ENCODE assay signal across 8 cellular contexts in genomic region chr14:20989787-20990600, GRCh38. TPM values are rescaled to one million over a fixed set of nuclear protein-coding genes. Genes with fewer than 3 reads are reported as not detected.
A peak's percentile ranks its signal among the peaks of the same experiment; 100 is the strongest.
DNase-seq lines count a peak whose midpoint lies in the region; ATAC-seq, FAIRE-seq and TF ChIP-seq lines count a peak whose summit lies in the region.

Gene METTL17 (plus strand): TSS chr14:20989980. CDS start chr14:20990003, 23 bp downstream.

- peaks cover 25% of the 10 kb centered on the region for H3K79me2 ChIP-seq in keratinocyte (ENCODE audit: control insufficient read depth, insufficient read depth, low read length)

- H3K4me3 ChIP-seq in keratinocyte (ENCODE audit: control insufficient read depth in 2 of 3, extremely low read depth in 1 of 3, insufficient read depth in 2 of 3, low read depth in 1 of 3, low read length in 3 of 3): peak within 1 kb of the TSS; percentile 86 to 90 (median 89)

- H3K27ac ChIP-seq in keratinocyte (ENCODE audit: control insufficient read depth, insufficient read depth, low read length): peak within 1 kb of the TSS; percentile 83

- H3K27me3 ChIP-seq in keratinocyte (ENCODE audit: control insufficient read depth, extremely low read depth, insufficient read depth, low read length): no peaks in the 10 kb centered on the region

- DNase-seq in AML-193 (lab: John Stamatoyannopoulos, UW): peak; percentile 95 to 96
- DNase-seq in NCI-H446 (lab: John Stamatoyannopoulos, UW): peak; percentile 81 to 97
- DNase-seq in activated CD4-positive, CD25-positive, alpha-beta regulatory T cell treated with anti-CD3 and anti-CD28 coated beads, Interleukin-2, amount 50 U/mL, for 72 hours: peak; percentile 83
- peak; percentile 27 to 72 for DNase-seq in cerebellar nuclear complex (lab: John Stamatoyannopoulos, UW)
- no peak for DNase-seq in keratinocyte (ENCODE audit: low read depth, low spot score)
- DNase-seq in stimulated activated CD4-positive, alpha-beta T cell treated with anti-CD3 and anti-CD28 coated beads, Interleukin-15, amount 100 ng/mL, for 1 hour (ENCODE audit: low read depth in 1 of 2, low spot score in 1 of 2): peak; percentile 60 to 70

- peaks cover 10 to 17% of the 10 kb centered on the region in 2 experiments for H3K36me3 ChIP-seq in keratinocyte (ENCODE audit: control insufficient read depth in 2 of 2, extremely low read depth in 1 of 2, insufficient read depth in 2 of 2, low read length in 2 of 2)

- H3K9me1 ChIP-seq in keratinocyte (ENCODE audit: control insufficient read depth, extremely low read depth, insufficient read depth, low read length): no peaks in the 10 kb centered on the region

- no peaks in the 10 kb centered on the region for H3K9me3 ChIP-seq in keratinocyte (ENCODE audit: control insufficient read depth, low read depth, low read length)

- H2AFZ ChIP-seq in keratinocyte (ENCODE audit: control insufficient read depth, low read length): peak within 1 kb of the TSS; percentile 83

- H3K4me1 ChIP-seq in keratinocyte (ENCODE audit: control insufficient read depth, extremely low read depth, insufficient read depth, low read length): peaks cover 33% of the 10 kb centered on the region

- dilution Hi-C loops in keratinocyte (cut with MboI; ENCODE audit: extremely low pct_ligation_motif_present, low sequenced_read_pairs): no loop called here

- H3K4me2 ChIP-seq in keratinocyte (ENCODE audit: control insufficient read depth, extremely low read depth, insufficient read depth, low read depth, low read length): peak within 1 kb of the TSS; percentile 90

- no peak for FAIRE-seq in keratinocyte (lab: Jason Lieb, UNC)

- ATAC-seq in GM19025 (IDR thresholded peaks at IDR 0.05; ENCODE audit: low read depth, unreplicated experiment): peak; percentile 95
- peak; percentile 95 for ATAC-seq in HG03342 (IDR thresholded peaks at IDR 0.05; ENCODE audit: unreplicated experiment)

- H3K9ac ChIP-seq in keratinocyte (ENCODE audit: control insufficient read depth, extremely low read depth, insufficient read depth, low read length): peak within 1 kb of the TSS; percentile 77

- no peaks in the 10 kb centered on the region for H4K20me1 ChIP-seq in keratinocyte (ENCODE audit: control insufficient read depth, extremely low read depth, insufficient read depth, low read length)

- TF ChIP-seq CTCF in keratinocyte (optimal IDR thresholded peaks at IDR 0.05 in 1 of 3, IDR thresholded peaks at IDR 0.05 in 1 of 3, conservative IDR thresholded peaks at IDR 0.05 in 1 of 3; ENCODE audit: extremely low read depth in 1 of 3, insufficient read depth in 2 of 3, low read length in 3 of 3): peak; percentile 42 to 53 (median 53)

RNA-seq across cellular contexts. Expression of gene METTL17, which starts in this region (rescaled TPM):
- 51.3 to 63.5 TPM (median 61.9 TPM) in 3 replicates for polyA plus RNA-seq in keratinocyte
- 34.4 TPM for polyA plus RNA-seq in keratinocyte (2011; ENCODE audit: low read depth)
- 23.0 and 27.1 TPM in 2 replicates for polyA plus RNA-seq in keratinocyte (2011; cell fraction: cytosol; rRNA removed)
- polyA plus RNA-seq in keratinocyte (2011; cell fraction: nucleus; rRNA removed): 150 and 176 TPM in 2 replicates
- polyA plus RNA-seq in keratinocyte (2012; ENCODE audit: low replicate concordance): 30.8 and 35.0 TPM in 2 replicates
- polyA minus RNA-seq in keratinocyte: 19.1 to 48.0 TPM (median 23.8 TPM) in 3 replicates
- polyA minus RNA-seq in keratinocyte (2011; cell fraction: cytosol; rRNA and poly(A)+ RNA removed): 12.5 TPM
- polyA minus RNA-seq in keratinocyte (2011; cell fraction: nucleus; rRNA and poly(A)+ RNA removed): 19.8 and 19.9 TPM in 2 replicates
